In genomic region chr3:25556504-25556903, GRCh38 we compare ENCODE assay signal across 23 cellular contexts.
DNase-seq lines count a peak whose midpoint lies in the region; ATAC-seq and TF ChIP-seq lines count a peak whose summit lies in the region.
"Had no signal": no experiment of that assay in that cellular context is flagged by ENCODE, and none has a peak within 500 bp of the region (broad histone marks: within the 10 kb centered on the region; RNA-seq: fewer than 3 reads in every experiment).

No MANE protein-coding gene starts in this region.

- no peak overlapping the region for H3K4me3 ChIP-seq in OCI-LY3 (ENCODE audit: low read length)
- H3K4me3 ChIP-seq in endodermal cell (ENCODE audit: low read length): no peak overlapping the region
- no peak overlapping the region for H3K4me3 ChIP-seq in thyroid gland (replicated peaks in 1 of 3)
- H3K4me3 ChIP-seq in uterus: no peak overlapping the region
- H3K4me3 ChIP-seq: prostate gland, SK-N-MC, upper lobe of left lung had no signal

- no peaks in the 10 kb centered on the region for H3K79me2 ChIP-seq in OCI-LY3 (ENCODE audit: low read length)

- H3K27me3 Mint-ChIP-seq in endodermal cell (ENCODE audit: insufficient read depth): no peaks in the 10 kb centered on the region
- H3K27me3 Mint-ChIP-seq: dendritic cell treated with granulocyte-macrophage colony-stimulating factor and Interleukin-4, amounts not matched to agents 40 ng/mL and 50 ng/mL, for 4 days had no signal

- no peaks in the 10 kb centered on the region for H3K9me3 Mint-ChIP-seq in endodermal cell
- H3K9me3 Mint-ChIP-seq: activated T-helper 1 cell treated with anti-CD3 and anti-CD28 coated beads, Interleukin-12 subunit alpha, Interleukin-12 subunit beta, Interleukin-2, Interleukin-4 antibody, amounts not matched to agents 30 ng/mL and 10 ng/mL and 1 ng/mL, durations not matched to agents 14 hours and 24 hours and 36 hours; dendritic cell treated with granulocyte-macrophage colony-stimulating factor and Interleukin-4, amounts not matched to agents 40 ng/mL and 50 ng/mL, for 4 days; H9 had no signal

- H3K9me3 ChIP-seq in OCI-LY3 (ENCODE audit: insufficient read depth, low read length) (no peaks in the 10 kb centered on the region), endodermal cell (ENCODE audit: control insufficient read depth, low read length) (no peaks in the 10 kb centered on the region), thyroid gland (no peaks in the 10 kb centered on the region), uterus (no peaks in the 10 kb centered on the region)
- H3K9me3 ChIP-seq: prostate gland, upper lobe of left lung had no signal

- DNase-seq in cardiac septum (ENCODE audit: low spot score): peak; percentile 24
- no peak for DNase-seq in left ventricle myocardium superior
- no peak for DNase-seq in endodermal cell
- DNase-seq in thyroid gland: no peak
- no peak for DNase-seq in T-helper 1 cell
- DNase-seq in uterus: no peak
- DNase-seq: activated naive CD4-positive, alpha-beta T cell treated with anti-CD3 and anti-CD28 coated beads, Interleukin-2, amount 50 U/mL, for 16 hours; DMS53; H9; NCI-H1436 treated with DMSO at 0.1 percent for 48 hours; NCI-H446 treated with DMSO at 0.1 percent for 48 hours; stimulated activated CD8-positive, alpha-beta memory T cell treated with anti-CD3 and anti-CD28 coated beads, Interleukin-4, amount 100 ng/mL, for 48 hours; upper lobe of left lung had no signal

- TF ChIP-seq CTCF in OCI-LY3 (IDR thresholded peaks at IDR 0.05; ENCODE audit: low read depth, low read length): 0 out of 2 replicates have a peak, but pooled peaks have one; percentile 12
- peak; percentile 18 for TF ChIP-seq CTCF in endodermal cell (conservative IDR thresholded peaks at IDR 0.05)
- TF ChIP-seq CTCF in thyroid gland (IDR thresholded peaks at IDR 0.05): no peak
- TF ChIP-seq CTCF in uterus (IDR thresholded peaks at IDR 0.05): no peak

- H3K36me3 ChIP-seq in OCI-LY3 (replicated peaks; ENCODE audit: low read depth, low read length) (no peaks in the 10 kb centered on the region), endodermal cell (ENCODE audit: control insufficient read depth, insufficient read depth, low read length) (no peaks in the 10 kb centered on the region), thyroid gland (no peaks in the 10 kb centered on the region), uterus (no peaks in the 10 kb centered on the region)
- H3K36me3 ChIP-seq: prostate gland, upper lobe of left lung had no signal

- H3K27me3 ChIP-seq in OCI-LY3 (ENCODE audit: low read depth, low read length) (peaks cover 9% of the 10 kb centered on the region; the same call in 1 of the 2 replicates), endodermal cell (ENCODE audit: control insufficient read depth, insufficient read depth, low read length, poor library complexity, severe bottlenecking) (no peaks in the 10 kb centered on the region), thyroid gland (no peaks in the 10 kb centered on the region), uterus (no peaks in the 10 kb centered on the region)
- H3K27me3 ChIP-seq: upper lobe of left lung had no signal

- peaks cover 6% of the 10 kb centered on the region for H3K4me1 Mint-ChIP-seq in endodermal cell
- H3K4me1 Mint-ChIP-seq: neural crest cell had no signal

- TF ChIP-seq POLR2A in thyroid gland (IDR thresholded peaks at IDR 0.05): no peak
- no peak for TF ChIP-seq POLR2A in uterus (IDR thresholded peaks at IDR 0.05)

- no peak overlapping the region for H3K9ac ChIP-seq in OCI-LY3 (ENCODE audit: low read length)
- H3K9ac ChIP-seq in endodermal cell (ENCODE audit: extremely low read depth, low read length, poor library complexity, severe bottlenecking): no peak overlapping the region

- intact Hi-C loops in cardiac septum (cut with DNase I) (no loop called here), left ventricle myocardium superior (cut with micrococcal nuclease) (no loop called here), thyroid gland (cut with DNase I) (no loop called here), uterus (cut with DNase I; ENCODE audit: low total_unique reads) (no loop called here)

- H3K4me2 ChIP-seq in OCI-LY3 (ENCODE audit: low read length): no peak overlapping the region

- ATAC-seq in left ventricle myocardium superior (no peak), HG02571 (IDR thresholded peaks at IDR 0.05; ENCODE audit: unreplicated experiment) (no peak)
- ATAC-seq: Panc1, WTC11 had no signal

- no peak overlapping the region for H3K4me3 Mint-ChIP-seq in endodermal cell
- H3K4me3 Mint-ChIP-seq: activated T-helper 1 cell treated with anti-CD3 and anti-CD28 coated beads, Interleukin-12 subunit alpha, Interleukin-12 subunit beta, Interleukin-2, Interleukin-4 antibody, amounts not matched to agents 30 ng/mL and 10 ng/mL and 1 ng/mL, durations not matched to agents 14 hours and 24 hours and 36 hours; dendritic cell treated with granulocyte-macrophage colony-stimulating factor and Interleukin-4, amounts not matched to agents 40 ng/mL and 50 ng/mL, for 4 days; H9; neural crest cell; WTC11 had no signal

- H3K27ac Mint-ChIP-seq in endodermal cell: no peak overlapping the region
- H3K27ac Mint-ChIP-seq: activated T-helper 1 cell treated with anti-CD3 and anti-CD28 coated beads, Interleukin-12 subunit alpha, Interleukin-12 subunit beta, Interleukin-2, Interleukin-4 antibody, amounts not matched to agents 30 ng/mL and 10 ng/mL and 1 ng/mL, durations not matched to agents 14 hours and 24 hours and 36 hours; dendritic cell treated with granulocyte-macrophage colony-stimulating factor and Interleukin-4, amounts not matched to agents 40 ng/mL and 50 ng/mL, for 4 days; H9; WTC11 had no signal

- H2AFZ ChIP-seq in OCI-LY3 (ENCODE audit: low read depth, low read length): no peak overlapping the region

- WGBS in endodermal cell (ENCODE audit: insufficient coverage in 1 of 2, insufficient read length in 1 of 2), 2 experiments: 84% methylated on average over 1 of the region's 1 CpG; no CpG with 5 or more reads in 1 of the 2 experiments
- WGBS in thyroid gland, 2 donors: 62 to 86% methylated on average over 1 of the region's 1 CpG

- H3K27ac ChIP-seq in OCI-LY3 (ENCODE audit: low read length): no peak overlapping the region
- H3K27ac ChIP-seq in endodermal cell (ENCODE audit: low read depth, low read length): no peak overlapping the region
- H3K27ac ChIP-seq in thyroid gland: peak overlapping the region in 2 of 3 donors; percentile 27 to 77
- H3K27ac ChIP-seq in uterus: no peak overlapping the region
- H3K27ac ChIP-seq: HL-60, SK-N-MC had no signal

- H4K20me1 ChIP-seq in OCI-LY3 (ENCODE audit: insufficient read depth, low read length): no peaks in the 10 kb centered on the region

- H3K36me3 Mint-ChIP-seq in endodermal cell (ENCODE audit: low read depth): peaks cover 14% of the 10 kb centered on the region
- H3K36me3 Mint-ChIP-seq: WTC11 had no signal

- H3K4me1 ChIP-seq in OCI-LY3 (ENCODE audit: low read length) (no peaks in the 10 kb centered on the region), endodermal cell (ENCODE audit: control insufficient read depth, insufficient read depth, low read length) (no peaks in the 10 kb centered on the region), thyroid gland (peaks cover 29 to 39% of the 10 kb centered on the region in 2 donors), uterus (peaks cover 7 to 8% of the 10 kb centered on the region in 2 donors)
- H3K4me1 ChIP-seq: prostate gland had no signal

Comparison
In these comparisons a context has a peak if more than half of its experiments do, and no peak if none do; other contexts are left out.
1. H3K27ac ChIP-seq: peak in thyroid gland (2 of 3); none in OCI-LY3 (single experiment), endodermal cell (single experiment) and uterus (0 of 2).
2. CTCF ChIP-seq: peak in OCI-LY3 (single experiment) and endodermal cell (single experiment); none in thyroid gland (0 of 6) and uterus (0 of 4).